In genomic region chr4:184511156-184511555, GRCh38 we compare ENCODE assay signal across 20 cellular contexts. TPM values are rescaled to one million over a fixed set of nuclear protein-coding genes. Genes with fewer than 3 reads are reported as not detected.
A peak's percentile ranks its signal among the peaks of the same experiment; 100 is the strongest.
DNase-seq lines count a peak whose midpoint lies in the region; ATAC-seq, FAIRE-seq and TF ChIP-seq lines count a peak whose summit lies in the region.
"Had no signal": no experiment of that assay in that cellular context is flagged by ENCODE, and none has a peak within 500 bp of the region (broad histone marks: within the 10 kb centered on the region; RNA-seq: fewer than 3 reads in every experiment).

No MANE protein-coding gene starts in this region.

- H2BK20ac ChIP-seq in H1 (ENCODE audit: low read length): no peak overlapping the region

- TF ChIP-seq EP300 in H1 (IDR thresholded peaks at IDR 0.05; ENCODE audit: borderline replicate concordance in 1 of 2, low read depth in 2 of 2, low read length in 2 of 2): no peak
- TF ChIP-seq EP300 in SK-N-SH (IDR thresholded peaks at IDR 0.05; ENCODE audit: borderline replicate concordance in 1 of 2, low read depth in 1 of 2, low read length in 1 of 2): no peak

- no peak overlapping the region for H3K14ac ChIP-seq in H1 (ENCODE audit: insufficient read length)

- H3K9ac ChIP-seq in H1 (replicated peaks in 1 of 4; ENCODE audit: extremely low read depth in 1 of 4, low read depth in 3 of 4, low read length in 3 of 4) (no peak overlapping the region), SK-N-SH (no peak overlapping the region)
- H3K9ac ChIP-seq: BLaER1 treated with 17β-estradiol and CSF1 and Interleukin-3, amounts not matched to agents 10 nM and 100 nM had no signal

- H3K4me2 ChIP-seq in H1 (ENCODE audit: insufficient read depth in 1 of 2, low read depth in 2 of 2, low read length in 2 of 2) (no peak overlapping the region), SK-N-SH (no peak overlapping the region)
- H3K4me2 ChIP-seq: A549 had no signal

- no peak for TF ChIP-seq RAD21 in H1 (IDR thresholded peaks at IDR 0.05 in 1 of 2, conservative IDR thresholded peaks at IDR 0.05 in 1 of 2; ENCODE audit: low read depth in 2 of 2, low read length in 2 of 2)
- TF ChIP-seq RAD21 in SK-N-SH (IDR thresholded peaks at IDR 0.05; ENCODE audit: low read length): no peak

- no peaks in the 10 kb centered on the region for H3K27me3 Mint-ChIP-seq in activated T-cell treated with anti-CD3 and anti-CD28 coated beads, Interleukin-2, amount 50 U/mL, for 24 hours
- H3K27me3 Mint-ChIP-seq in activated T-cell treated with anti-CD3 and anti-CD28 coated beads, Interleukin-2, amount 50 U/mL, for 4 hours (ENCODE audit: low read depth): no peaks in the 10 kb centered on the region
- H3K27me3 Mint-ChIP-seq: B cell; CD4-positive, alpha-beta T cell had no signal

- H3K9me3 ChIP-seq in H1 (ENCODE audit: insufficient read depth in 2 of 2, low read depth in 1 of 2, low read length in 1 of 2): no peaks in the 10 kb centered on the region
- no peaks in the 10 kb centered on the region for H3K9me3 ChIP-seq in gastrocnemius medialis
- no peaks in the 10 kb centered on the region for H3K9me3 ChIP-seq in SK-N-SH
- H3K9me3 ChIP-seq: A549 had no signal

- no peak overlapping the region for H2BK120ac ChIP-seq in H1 (replicated peaks; ENCODE audit: low read depth, low read length)

- DNase-seq in activated T-cell treated with anti-CD3 and anti-CD28 coated beads, Interleukin-2, amount 50 U/mL, for 24 hours: no peak
- no peak for DNase-seq in activated T-cell treated with anti-CD3 and anti-CD28 coated beads, Interleukin-2, amount 50 U/mL, for 4 hours
- DNase-seq in H1 (ENCODE audit: low read depth in 1 of 2, low spot score in 2 of 2) (no peak), gastrocnemius medialis (no peak), SK-N-SH (no peak)
- DNase-seq: Caco-2; Calu3; CD4-positive, alpha-beta T cell; CD8-positive, alpha-beta T cell; DMS79 treated with DMSO at 0.1 percent for 48 hours; GF-D8 had no signal

- no peak overlapping the region for H2AK5ac ChIP-seq in H1 (ENCODE audit: low read depth, low read length)

- peaks cover 0 to 7% (median 0%) of the 10 kb centered on the region in 4 experiments; a peak in 2 of 7 replicates for H3K4me1 ChIP-seq in H1 (replicated peaks in 1 of 4; ENCODE audit: control insufficient read depth in 3 of 4, insufficient read depth in 4 of 4, low read length in 3 of 4)
- peaks cover 5 to 8% of the 10 kb centered on the region in 2 donors for H3K4me1 ChIP-seq in gastrocnemius medialis
- H3K4me1 ChIP-seq in SK-N-SH (ENCODE audit: control insufficient read depth in 1 of 2, insufficient read depth in 2 of 2, low read depth in 1 of 2, low read length in 1 of 2): peaks cover 11 to 12% of the 10 kb centered on the region in 2 experiments; a peak in 2 of 4 replicates
- H3K4me1 ChIP-seq: Caco-2 had no signal

- H4K20me1 ChIP-seq in H1 (replicated peaks in 1 of 2; ENCODE audit: control insufficient read depth in 1 of 2, insufficient read depth in 2 of 2, low read length in 2 of 2): no peaks in the 10 kb centered on the region
- H4K20me1 ChIP-seq in SK-N-SH (ENCODE audit: insufficient read depth): no peaks in the 10 kb centered on the region
- H4K20me1 ChIP-seq: BLaER1 treated with 17β-estradiol and CSF1 and Interleukin-3, amounts not matched to agents 10 nM and 100 nM had no signal

- ATAC-seq in activated T-cell treated with anti-CD3 and anti-CD28 coated beads, Interleukin-2, amount 50 U/mL, for 4 hours: no peak
- ATAC-seq in gastrocnemius medialis: no peak
- ATAC-seq: A549; CD8-positive, alpha-beta T cell had no signal

- no peaks in the 10 kb centered on the region for H3K23me2 ChIP-seq in H1 (ENCODE audit: low read depth, low read length)

- CTCF ChIA-PET in H1 (lab: Charles Lee; ENCODE audit: partially characterized antibody): no interaction called here
- CTCF ChIA-PET in SK-N-SH (lab: Yijun Ruan, JAX): interaction anchor here (0.6 to 1.7 kb wide), 2 partner anchors 247 to 504 kb away, joined by 3 to 6 read pairs; no protein-coding TSS in a partner anchor

- H3K36me3 Mint-ChIP-seq in activated T-cell treated with anti-CD3 and anti-CD28 coated beads, Interleukin-2, amount 50 U/mL, for 24 hours (ENCODE audit: low read depth): no peaks in the 10 kb centered on the region
- H3K36me3 Mint-ChIP-seq in activated T-cell treated with anti-CD3 and anti-CD28 coated beads, Interleukin-2, amount 50 U/mL, for 4 hours (ENCODE audit: insufficient read depth): no peaks in the 10 kb centered on the region
- H3K36me3 Mint-ChIP-seq: CD8-positive, alpha-beta T cell had no signal

- H2BK12ac ChIP-seq in H1 (ENCODE audit: low read depth, low read length): no peak overlapping the region

- TF ChIP-seq POLR2A in H1 (IDR thresholded peaks at IDR 0.05; ENCODE audit: control extremely low read depth in 1 of 2, low read depth in 2 of 2, low read length in 2 of 2) (no peak), gastrocnemius medialis (IDR thresholded peaks at IDR 0.05) (no peak)

- H3K4me3 Mint-ChIP-seq in activated T-cell treated with anti-CD3 and anti-CD28 coated beads, Interleukin-2, amount 50 U/mL, for 24 hours: no peak overlapping the region
- H3K4me3 Mint-ChIP-seq in activated T-cell treated with anti-CD3 and anti-CD28 coated beads, Interleukin-2, amount 50 U/mL, for 4 hours: no peak overlapping the region
- H3K4me3 Mint-ChIP-seq: B cell; CD4-positive, alpha-beta T cell; CD8-positive, alpha-beta T cell had no signal

- no peaks in the 10 kb centered on the region for H3K9me2 ChIP-seq in SK-N-SH

- no peak overlapping the region for H2BK15ac ChIP-seq in H1 (ENCODE audit: low read length)

- H2AFZ ChIP-seq in H1 (ENCODE audit: low read length) (no peak overlapping the region), SK-N-SH (ENCODE audit: low read depth) (no peak overlapping the region)

- peak overlapping the region; percentile 53 for H3K27ac Mint-ChIP-seq in activated T-cell treated with anti-CD3 and anti-CD28 coated beads, Interleukin-2, amount 50 U/mL, for 24 hours
- H3K27ac Mint-ChIP-seq: B cell; CD4-positive, alpha-beta T cell; CD8-positive, alpha-beta T cell had no signal

- no peak overlapping the region for H4K8ac ChIP-seq in H1 (ENCODE audit: extremely low read depth, insufficient read depth, low read length)

- TF ChIP-seq CTCF in H1 (IDR thresholded peaks at IDR 0.05; ENCODE audit: control extremely low read depth in 1 of 3, insufficient read depth in 1 of 3, low read depth in 1 of 3, low read length in 3 of 3) (no peak), gastrocnemius medialis (IDR thresholded peaks at IDR 0.05 in 4 of 5, conservative IDR thresholded peaks at IDR 0.05 in 1 of 5) (no peak), SK-N-SH (IDR thresholded peaks at IDR 0.05) (no peak)

- H2BK5ac ChIP-seq in H1 (ENCODE audit: low read depth, low read length): no peak overlapping the region

- FAIRE-seq in H1 (lab: Jason Lieb, UNC): peak; percentile 7
- FAIRE-seq: A549, D721Med, G401.6, GM12891, GM19239 had no signal

- intact Hi-C loops in gastrocnemius medialis (cut with DNase I; ENCODE audit: low total_unique reads): no loop called here

- POLR2A ChIA-PET in H1 (lab: Charles Lee; ENCODE audit: partially characterized antibody): no interaction called here
- POLR2A ChIA-PET in SK-N-SH (lab: Yijun Ruan, JAX): no interaction called here

- no peak overlapping the region for H3K23ac ChIP-seq in H1 (ENCODE audit: insufficient read length)

- no peaks in the 10 kb centered on the region; a peak in 2 of 7 replicates for H3K27me3 ChIP-seq in H1 (replicated peaks in 1 of 4; ENCODE audit: control insufficient read depth in 3 of 4, extremely low read depth in 1 of 4, insufficient read depth in 3 of 4, low read length in 3 of 4)
- H3K27me3 ChIP-seq in gastrocnemius medialis: no peaks in the 10 kb centered on the region
- no peaks in the 10 kb centered on the region for H3K27me3 ChIP-seq in SK-N-SH (ENCODE audit: insufficient read depth)
- H3K27me3 ChIP-seq: BLaER1 treated with 17β-estradiol and CSF1 and Interleukin-3, amounts not matched to agents 10 nM and 100 nM had no signal

- 90% methylated on average over 5 of the region's 5 CpGs; no CpG with 5 or more reads in 1 of the 2 experiments for WGBS in H1 (ENCODE audit: extremely low coverage in 1 of 2, insufficient coverage in 1 of 2, insufficient read length in 1 of 2, insufficient replicate concordance in 2 of 2, low coverage in 1 of 2, low lambda C conversion rate in 2 of 2, missing lambda C conversion rate in 1 of 2), 2 experiments
- 87% methylated on average over 5 of the region's 5 CpGs for WGBS in SK-N-SH (ENCODE audit: low lambda C conversion rate)

- no peaks in the 10 kb centered on the region for H3K79me2 ChIP-seq in H1 (ENCODE audit: control insufficient read depth in 1 of 2, insufficient read depth in 2 of 2, low read length in 2 of 2)
- H3K79me2 ChIP-seq in SK-N-SH (ENCODE audit: insufficient read depth): no peaks in the 10 kb centered on the region

- H3K9me3 Mint-ChIP-seq in activated T-cell treated with anti-CD3 and anti-CD28 coated beads, Interleukin-2, amount 50 U/mL, for 24 hours: no peaks in the 10 kb centered on the region
- H3K9me3 Mint-ChIP-seq in activated T-cell treated with anti-CD3 and anti-CD28 coated beads, Interleukin-2, amount 50 U/mL, for 4 hours: no peaks in the 10 kb centered on the region
- H3K9me3 Mint-ChIP-seq: CD8-positive, alpha-beta T cell had no signal

- no peak overlapping the region for H3K4ac ChIP-seq in H1 (replicated peaks; ENCODE audit: insufficient read length, low read depth, low read length)

- H3K36me3 ChIP-seq in H1 (ENCODE audit: control insufficient read depth in 2 of 4, insufficient read depth in 4 of 4, low read length in 3 of 4) (no peaks in the 10 kb centered on the region), gastrocnemius medialis (no peaks in the 10 kb centered on the region), SK-N-SH (replicated peaks in 1 of 2; ENCODE audit: control insufficient read depth in 1 of 2, insufficient read depth in 2 of 2, low read length in 1 of 2) (no peaks in the 10 kb centered on the region)
- H3K36me3 ChIP-seq: BLaER1 treated with 17β-estradiol and CSF1 and Interleukin-3, amounts not matched to agents 10 nM and 100 nM had no signal

- H3F3A ChIP-seq in SK-N-SH (replicated peaks; ENCODE audit: insufficient read depth): peaks cover 6% of the 10 kb centered on the region

- no peaks in the 10 kb centered on the region for H3K79me1 ChIP-seq in H1 (ENCODE audit: low read depth, low read length)

- H3K18ac ChIP-seq in H1 (ENCODE audit: extremely low read depth, low read length): no peak overlapping the region

- no peak overlapping the region for H4K91ac ChIP-seq in H1 (replicated peaks; ENCODE audit: insufficient read length, low read length)

- in situ Hi-C loops in gastrocnemius medialis (cut with MboI; ENCODE audit: low sequenced_read_pairs in 4 of 4): no loop called here

- peaks cover 64% of the 10 kb centered on the region for H3K4me1 Mint-ChIP-seq in activated T-cell treated with anti-CD3 and anti-CD28 coated beads, Interleukin-2, amount 50 U/mL, for 24 hours (ENCODE audit: low read depth)
- H3K4me1 Mint-ChIP-seq in activated T-cell treated with anti-CD3 and anti-CD28 coated beads, Interleukin-2, amount 50 U/mL, for 4 hours (ENCODE audit: low read depth): peaks cover 44% of the 10 kb centered on the region

- H3K4me3 ChIP-seq in H1 (ENCODE audit: extremely low read depth in 1 of 4, insufficient read depth in 2 of 4, low read depth in 3 of 4, low read length in 4 of 4): no peak overlapping the region
- H3K4me3 ChIP-seq in gastrocnemius medialis: no peak overlapping the region
- no peak overlapping the region for H3K4me3 ChIP-seq in SK-N-SH (ENCODE audit: low read depth in 2 of 2, low read length in 1 of 2)
- H3K4me3 ChIP-seq: A549; BLaER1 treated with 17β-estradiol and CSF1 and Interleukin-3, amounts not matched to agents 10 nM and 100 nM had no signal

- no peak overlapping the region for H3K27ac ChIP-seq in H1 (ENCODE audit: low read depth, low read length)
- no peak overlapping the region for H3K27ac ChIP-seq in gastrocnemius medialis
- no peak overlapping the region for H3K27ac ChIP-seq in SK-N-SH (ENCODE audit: low read depth in 2 of 2, low read length in 1 of 2)
- H3K27ac ChIP-seq: 22Rv1, A549, C4-2B had no signal

- no peak overlapping the region for H4K5ac ChIP-seq in H1 (ENCODE audit: insufficient read length, low read depth, low read length)

- no peak overlapping the region for H3K56ac ChIP-seq in H1 (replicated peaks; ENCODE audit: insufficient read length, low read depth, low read length)

RNA-seq across cellular contexts. Expression of gene IRF2, which starts 36.8 kb away (rescaled TPM):
- 10 to 100 TPM; 29.3 to 37.4 (median 32.8) TPM for total RNA-seq in activated T-cell treated with anti-CD3 and anti-CD28 coated beads, Interleukin-2, amount 50 U/mL, for 4 hours
- 12.5 and 13.8 TPM in 2 replicates for total RNA-seq in H1 (2021; fragmentation: NEBNext Ultra II Directional; extraction: Animal tissue kit (Norgen Biotek cat#: 25700))
- polyA plus RNA-seq in H1 (2011; rRNA removed) (10.7 and 17.0 TPM in 2 replicates), SK-N-SH (2012; rRNA removed) (23.3 and 23.6 TPM in 2 replicates)
- 11.9 TPM for polyA plus RNA-seq in H1 (2011; cell fraction: cytosol; rRNA removed)
- polyA plus RNA-seq in H1 (2011; cell fraction: nucleus; rRNA removed): 10.1 TPM
- 11.2 to 13.5 TPM (median 13.0 TPM) in 4 replicates for polyA plus RNA-seq in H1 (2012, experiment 1 of 2)
- polyA plus RNA-seq in H1 (2012, experiment 2 of 2): 3.0 TPM
- 8.7 TPM for polyA plus RNA-seq in H1 (2013, experiment 1 of 2)
- polyA plus RNA-seq in H1 (2013, experiment 2 of 2): 6.7 TPM
- 19.2 and 25.2 TPM in 2 replicates for polyA minus RNA-seq in H1 (2011; rRNA and poly(A)+ RNA removed)
- 19.8 TPM for polyA minus RNA-seq in H1 (2011; cell fraction: cytosol; rRNA and poly(A)+ RNA removed)
- 16.6 TPM for polyA minus RNA-seq in H1 (2011; cell fraction: nucleus; rRNA and poly(A)+ RNA removed)
- 10 to 100 TPM; 20.9 to 37.1 (median 32.8) TPM for total RNA-seq in gastrocnemius medialis
- polyA plus RNA-seq in SK-N-SH (2012; cell fraction: cytosol; rRNA removed): 20.7 and 23.5 TPM in 2 replicates
- polyA plus RNA-seq in SK-N-SH (2012; cell fraction: nucleus; rRNA removed): 18.0 and 21.4 TPM in 2 replicates
